Comparison of ENCODE assay signal across 12 cellular contexts in the genomic region with DNA sequence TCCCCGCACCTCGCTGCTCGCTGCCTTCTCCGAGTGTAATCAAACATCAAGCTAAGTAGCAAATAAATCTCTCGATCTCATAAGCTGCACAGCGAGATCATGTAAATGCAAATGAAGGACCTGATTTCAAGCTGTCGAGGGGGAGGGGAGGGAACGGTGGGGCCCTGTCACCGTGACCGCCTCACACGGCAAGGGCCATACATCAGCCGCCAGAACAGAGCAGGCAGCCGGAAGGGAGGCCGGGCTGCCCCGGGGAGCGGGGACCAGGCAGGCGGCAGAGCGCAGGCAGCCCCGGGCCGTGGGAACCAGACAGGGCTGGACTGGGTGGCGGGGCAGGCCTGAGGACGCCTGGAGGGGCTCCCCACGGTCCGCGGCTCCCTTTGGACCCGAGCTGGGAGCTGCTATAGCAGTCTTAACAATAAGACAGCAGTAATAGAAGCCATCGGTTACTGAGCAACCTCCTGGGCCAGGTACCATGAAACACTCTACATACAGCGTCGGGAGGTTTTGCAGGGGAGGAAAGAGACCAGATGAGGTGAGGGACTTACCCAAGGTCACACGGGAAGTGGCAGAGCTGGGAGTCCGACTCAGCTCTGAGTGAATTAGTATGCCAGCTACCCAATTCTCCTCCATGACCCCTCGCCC.
DNase-seq lines count a peak whose midpoint lies in the region; ATAC-seq, FAIRE-seq and TF ChIP-seq lines count a peak whose summit lies in the region.
"Had no signal": no experiment of that assay in that cellular context is flagged by ENCODE, and none has a peak within 500 bp of the region (broad histone marks: within the 10 kb centered on the region; RNA-seq: fewer than 3 reads in every experiment).

No MANE protein-coding gene starts in this region.

- TF ChIP-seq CTCF in GM23338 (conservative IDR thresholded peaks at IDR 0.05; ENCODE audit: low read depth in 2 of 2) (no peak), GM12878 (IDR thresholded peaks at IDR 0.05 in 2 of 3, conservative IDR thresholded peaks at IDR 0.05 in 1 of 3; ENCODE audit: control insufficient read depth in 2 of 3, extremely low read depth in 1 of 3, insufficient read depth in 1 of 3, low read depth in 3 of 3, low read length in 3 of 3) (no peak)

- intact Hi-C loops in GM12878 (cut with micrococcal nuclease; ENCODE audit: unreplicated experiment), result no loop called here

- SMC1A ChIA-PET in GM12878 (lab: Charles Lee; ENCODE audit: uncharacterized antibody, unreplicated experiment), result interaction anchor here (1.6 to 1.9 kb wide), 2 partner anchors 14 to 320 kb away, joined by 3 to 4 read pairs; no protein-coding TSS in a partner anchor

- no peak overlapping the region for H3K27ac Mint-ChIP-seq in GM23338
- H3K27ac Mint-ChIP-seq: memory B cell had no signal

- no peak overlapping the region for H3K9ac ChIP-seq in GM12878 (ENCODE audit: control insufficient read depth, insufficient read depth, low read length)

- no peak overlapping the region for H3K4me3 ChIP-seq in GM23338
- H3K4me3 ChIP-seq in GM12878, result no peak overlapping the region

- H2AFZ ChIP-seq in GM23338, result 0 out of 2 replicates have a peak overlapping the region, but pooled peaks have one; percentile 9
- H2AFZ ChIP-seq in GM12878 (ENCODE audit: control insufficient read depth, low read depth, low read length), result no peak overlapping the region; the same call in 1 of the 2 replicates

- H3K9me3 Mint-ChIP-seq in GM23338, result peaks cover 2% of the 10 kb centered on the region; the same call in 1 of the 3 replicates
- H3K9me3 Mint-ChIP-seq: memory B cell had no signal

- H3K36me3 ChIP-seq in GM23338 (ENCODE audit: insufficient read depth) (no peaks in the 10 kb centered on the region), GM12878 (ENCODE audit: control insufficient read depth in 2 of 2, insufficient read depth in 2 of 2, low read length in 1 of 2) (no peaks in the 10 kb centered on the region)

- CTCF ChIA-PET in GM12878 (lab: Yijun Ruan, JAX), result interaction anchor here (1.4 kb wide), 1 partner anchor 75 kb away, joined by 7 read pairs; no protein-coding TSS in a partner anchor

- DNase-seq in GM23338 (ENCODE audit: low spot score) (no peak), GM12878 (ENCODE audit: low read depth, low spot score) (no peak), COLO829 (ENCODE audit: low spot score) (no peak)
- DNase-seq in activated CD4-positive, alpha-beta T cell treated with anti-CD3 and anti-CD28 coated beads, Interleukin-2, amount 50 U/mL, for 24 hours (ENCODE audit: low read depth in 1 of 2, low spot score in 1 of 2), result peak; percentile 11 to 22
- DNase-seq in stimulated activated CD4-positive, alpha-beta T cell treated with anti-CD3 and anti-CD28 coated beads, TNF-alpha, amount 100 ng/mL, for 4 hours (ENCODE audit: low read depth in 3 of 3), result peak in 2 of 3 experiments; percentile 3 to 15
- DNase-seq: anterior cingulate cortex, DMS53 had no signal

- no peak for FAIRE-seq in GM12878 (lab: Jason Lieb, UNC)

- H3K4me1 ChIP-seq in GM23338 (ENCODE audit: insufficient read depth), result no peaks in the 10 kb centered on the region
- H3K4me1 ChIP-seq in GM12878 (ENCODE audit: control insufficient read depth, insufficient read depth, low read length), result no peaks in the 10 kb centered on the region

- BruUV-seq in GM12878 (replicated peaks; lab: Mats Ljungman, UMichigan), result no TSS peak

- peaks cover 15% of the 10 kb centered on the region for H3K4me1 Mint-ChIP-seq in GM23338

- ATAC-seq in GM23338, result peak; percentile 87
- ATAC-seq in GM12878, result peak; percentile 94
- ATAC-seq in GM19395 (IDR thresholded peaks at IDR 0.05; ENCODE audit: unreplicated experiment), result no peak
- no peak for ATAC-seq in GM18907 (IDR thresholded peaks at IDR 0.05; ENCODE audit: unreplicated experiment)
- no peak for ATAC-seq in GM19455 (IDR thresholded peaks at IDR 0.05; ENCODE audit: unreplicated experiment)
- ATAC-seq: Panc1 had no signal

- no peak for TF ChIP-seq RAD21 in GM12878 (IDR thresholded peaks at IDR 0.05; ENCODE audit: insufficient read depth, low read depth, low read length)

- no peaks in the 10 kb centered on the region for H3K27me3 ChIP-seq in GM23338 (ENCODE audit: insufficient read depth)
- H3K27me3 ChIP-seq in GM12878 (replicated peaks in 1 of 2; ENCODE audit: control insufficient read depth in 2 of 2, insufficient read depth in 2 of 2, low read length in 1 of 2), result peaks cover 4 to 11% of the 10 kb centered on the region in 2 experiments; a peak in 3 of 4 replicates

- no peaks in the 10 kb centered on the region for H4K20me1 ChIP-seq in GM23338 (replicated peaks; ENCODE audit: insufficient read depth)
- H4K20me1 ChIP-seq in GM12878 (ENCODE audit: control insufficient read depth, insufficient read depth), result 0 out of 2 replicates have a peak, but pooled peaks cover 3% of the 10 kb centered on the region

- 41% methylated on average over 32 of the region's 32 CpGs for WGBS in GM12878 (ENCODE audit: insufficient coverage, insufficient replicate concordance, low lambda C conversion rate, missing lambda C conversion rate)

- RAD21 ChIA-PET in GM12878 (lab: Charles Lee; ENCODE audit: unreplicated experiment), result no interaction called here

- H3K27ac ChIP-seq in GM23338 (ENCODE audit: low read depth) (no peak overlapping the region), GM12878 (ENCODE audit: control insufficient read depth, insufficient read depth) (no peak overlapping the region)

- POLR2A ChIA-PET in GM12878 (lab: Charles Lee), result interaction anchor here (0.6 kb wide), 1 partner anchor 914 kb away, joined by 3 read pairs; no protein-coding TSS in a partner anchor

- no peak overlapping the region for H3K4me2 ChIP-seq in GM23338
- H3K4me2 ChIP-seq in GM12878 (ENCODE audit: control insufficient read depth, insufficient read depth), result peak overlapping the region; percentile 63; the same call in 1 of the 2 replicates

- H3K9me3 ChIP-seq in GM12878 (replicated peaks; ENCODE audit: control insufficient read depth, insufficient read depth, low read length), result no peaks in the 10 kb centered on the region

- H3K9me2 ChIP-seq in GM23338 (ENCODE audit: insufficient read depth), result no peaks in the 10 kb centered on the region

- no peaks in the 10 kb centered on the region for H3F3A ChIP-seq in GM23338 (replicated peaks; ENCODE audit: low read depth)

- TF ChIP-seq EP300 in GM12878 (IDR thresholded peaks at IDR 0.05; ENCODE audit: borderline replicate concordance in 1 of 2, control insufficient read depth in 1 of 2, low read depth in 2 of 2, low read length in 2 of 2), result no peak

- no peak overlapping the region for H3K4me3 Mint-ChIP-seq in GM23338
- H3K4me3 Mint-ChIP-seq: memory B cell had no signal

- H3K36me3 Mint-ChIP-seq in GM23338 (ENCODE audit: low read depth), result no peaks in the 10 kb centered on the region
- H3K36me3 Mint-ChIP-seq: memory B cell had no signal

- in situ Hi-C loops in GM12878 (cut with MboI), result no loop called here

- H3K79me2 ChIP-seq in GM23338 (replicated peaks; ENCODE audit: insufficient read depth), result no peaks in the 10 kb centered on the region
- no peaks in the 10 kb centered on the region for H3K79me2 ChIP-seq in GM12878 (ENCODE audit: control insufficient read depth, insufficient read depth, low read length)

- H3K27me3 Mint-ChIP-seq in GM23338 (ENCODE audit: insufficient read depth, low read depth, poor library complexity), result peaks cover 10% of the 10 kb centered on the region

- no peak for TF ChIP-seq POLR2A in GM12878 (IDR thresholded peaks at IDR 0.05; ENCODE audit: low read depth, low read length)

TF ChIP-seq in GM23338, 12 proteins besides CTCF, POLR2A, EP300 and RAD21 (continues in another document):
- TF ChIP-seq NANOG (IDR thresholded peaks at IDR 0.05; ENCODE audit: borderline replicate concordance) (no peak), EZH2phosphoT487 (IDR thresholded peaks at IDR 0.05; ENCODE audit: unreplicated experiment) (no peak), EZH2 (IDR thresholded peaks at IDR 0.05; ENCODE audit: low read depth, unreplicated experiment) (no peak)

TF ChIP-seq in GM12878, 131 proteins besides CTCF, POLR2A, EP300 and RAD21 (continues in another document):
- no peak for TF ChIP-seq HCFC1 (IDR thresholded peaks at IDR 0.05; ENCODE audit: low read length)
- TF ChIP-seq TARDBP (IDR thresholded peaks at IDR 0.05; ENCODE audit: borderline replicate concordance), result no peak
- TF ChIP-seq PBX3 (IDR thresholded peaks at IDR 0.05; ENCODE audit: insufficient replicate concordance, low read depth, low read length), result no peak
- no peak for TF ChIP-seq SP1 (IDR thresholded peaks at IDR 0.05; ENCODE audit: low read depth, low read length)
- TF ChIP-seq, protein P1, sequence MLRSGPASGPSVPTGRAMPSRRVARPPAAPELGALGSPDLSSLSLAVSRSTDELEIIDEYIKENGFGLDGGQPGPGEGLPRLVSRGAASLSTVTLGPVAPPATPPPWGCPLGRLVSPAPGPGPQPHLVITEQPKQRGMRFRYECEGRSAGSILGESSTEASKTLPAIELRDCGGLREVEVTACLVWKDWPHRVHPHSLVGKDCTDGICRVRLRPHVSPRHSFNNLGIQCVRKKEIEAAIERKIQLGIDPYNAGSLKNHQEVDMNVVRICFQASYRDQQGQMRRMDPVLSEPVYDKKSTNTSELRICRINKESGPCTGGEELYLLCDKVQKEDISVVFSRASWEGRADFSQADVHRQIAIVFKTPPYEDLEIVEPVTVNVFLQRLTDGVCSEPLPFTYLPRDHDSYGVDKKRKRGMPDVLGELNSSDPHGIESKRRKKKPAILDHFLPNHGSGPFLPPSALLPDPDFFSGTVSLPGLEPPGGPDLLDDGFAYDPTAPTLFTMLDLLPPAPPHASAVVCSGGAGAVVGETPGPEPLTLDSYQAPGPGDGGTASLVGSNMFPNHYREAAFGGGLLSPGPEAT (IDR thresholded peaks at IDR 0.05; ENCODE audit: low read depth), result no peak
- TF ChIP-seq RB1 (IDR thresholded peaks at IDR 0.05; ENCODE audit: borderline replicate concordance), result no peak
- no peak for TF ChIP-seq ZNF384 (IDR thresholded peaks at IDR 0.05; ENCODE audit: borderline replicate concordance, low read depth, low read length)
- no peak for TF ChIP-seq NR2C1 (IDR thresholded peaks at IDR 0.05)

Comparison
In these comparisons a context has a peak if more than half of its experiments do, and no peak if none do; other contexts are left out.
1. ATAC-seq: peak in GM23338 (single experiment) and GM12878 (single experiment); none in GM19395 (single experiment), GM18907 (single experiment) and GM19455 (single experiment).
2. DNase-seq: peak in activated CD4-positive, alpha-beta T cell treated with anti-CD3 and anti-CD28 coated beads, Interleukin-2, amount 50 U/mL, for 24 hours (2 of 2) and stimulated activated CD4-positive, alpha-beta T cell treated with anti-CD3 and anti-CD28 coated beads, TNF-alpha, amount 100 ng/mL, for 4 hours (2 of 3); none in GM23338 (single experiment), GM12878 (single experiment) and COLO829 (single experiment).